ENCODE assay signal across 10 cellular contexts in genomic region chr11:23078289-23078971, GRCh38.
DNase-seq lines count a peak whose midpoint lies in the region; ATAC-seq and TF ChIP-seq lines count a peak whose summit lies in the region.
"Had no signal": no experiment of that assay in that cellular context is flagged by ENCODE, and none has a peak within 500 bp of the region (broad histone marks: within the 10 kb centered on the region; RNA-seq: fewer than 3 reads in every experiment).

No MANE protein-coding gene starts in this region.

- H3K27me3 ChIP-seq in suprapubic skin, result no peaks in the 10 kb centered on the region
- no peaks in the 10 kb centered on the region for H3K27me3 ChIP-seq in upper lobe of left lung

- H3K4me1 ChIP-seq in suprapubic skin, result no peaks in the 10 kb centered on the region
- no peaks in the 10 kb centered on the region for H3K4me1 ChIP-seq in upper lobe of left lung

- TF ChIP-seq POLR2A in suprapubic skin (IDR thresholded peaks at IDR 0.05) (no peak), upper lobe of left lung (IDR thresholded peaks at IDR 0.05) (no peak)

- TF ChIP-seq CTCF in cardiac fibroblast (IDR thresholded peaks at IDR 0.05; ENCODE audit: low read depth, low read length) (no peak), GM10266 (IDR thresholded peaks at IDR 0.05; ENCODE audit: control insufficient read depth, insufficient read depth, low read depth, missing control alignments) (no peak), suprapubic skin (IDR thresholded peaks at IDR 0.05) (no peak), upper lobe of left lung (IDR thresholded peaks at IDR 0.05) (no peak)

- DNase-seq in EH (ENCODE audit: low read depth) (peak; percentile 59), cardiac fibroblast (ENCODE audit: low read depth in 2 of 2) (peak; percentile 5 to 20), GM10266 (ENCODE audit: extremely low spot score) (no peak), NCI-H748 treated with DMSO at 0.1 percent for 48 hours (lab: John Stamatoyannopoulos, UW) (no peak), suprapubic skin (ENCODE audit: low spot score in 2 of 2) (no peak), upper lobe of left lung (no peak)
- DNase-seq: CD4-positive, CD25-positive, alpha-beta regulatory T cell; right cardiac atrium had no signal

- H3K36me3 ChIP-seq in suprapubic skin (no peaks in the 10 kb centered on the region), upper lobe of left lung (no peaks in the 10 kb centered on the region)

- WGBS in suprapubic skin, result 60% methylated on average over 5 of the region's 5 CpGs
- WGBS in upper lobe of left lung, 2 donors, result 75% methylated on average over 5 of the region's 5 CpGs

- TF ChIP-seq EP300 in suprapubic skin (IDR thresholded peaks at IDR 0.05) (no peak), upper lobe of left lung (IDR thresholded peaks at IDR 0.05) (no peak)

- H3K4me3 ChIP-seq in cardiac fibroblast (replicated peaks in 1 of 2; ENCODE audit: low read depth in 2 of 2, low read length in 2 of 2) (no peak overlapping the region), suprapubic skin (no peak overlapping the region), upper lobe of left lung (no peak overlapping the region)

- peak; percentile 73 for ATAC-seq in GM21515 (IDR thresholded peaks at IDR 0.05; ENCODE audit: unreplicated experiment)
- peak; percentile 86 for ATAC-seq in HG03175 (IDR thresholded peaks at IDR 0.05; ENCODE audit: unreplicated experiment)
- no peak for ATAC-seq in upper lobe of left lung (ENCODE audit: low FRiP score in 2 of 2)
- ATAC-seq: right cardiac atrium had no signal

- H3K27ac ChIP-seq in suprapubic skin, result no peak overlapping the region
- no peak overlapping the region for H3K27ac ChIP-seq in upper lobe of left lung

- H3K9me3 ChIP-seq in suprapubic skin (no peaks in the 10 kb centered on the region), upper lobe of left lung (no peaks in the 10 kb centered on the region)

Comparison
In these comparisons a context has a peak if more than half of its experiments do, and no peak if none do; other contexts are left out.
1. DNase-seq: peak in EH (single experiment) and cardiac fibroblast (2 of 2); none in GM10266 (single experiment), NCI-H748 treated with DMSO at 0.1 percent for 48 hours (single experiment), suprapubic skin (0 of 2) and upper lobe of left lung (0 of 2).
2. ATAC-seq: peak in GM21515 (single experiment) and HG03175 (single experiment); none in upper lobe of left lung (0 of 2).